In the genomic region with DNA sequence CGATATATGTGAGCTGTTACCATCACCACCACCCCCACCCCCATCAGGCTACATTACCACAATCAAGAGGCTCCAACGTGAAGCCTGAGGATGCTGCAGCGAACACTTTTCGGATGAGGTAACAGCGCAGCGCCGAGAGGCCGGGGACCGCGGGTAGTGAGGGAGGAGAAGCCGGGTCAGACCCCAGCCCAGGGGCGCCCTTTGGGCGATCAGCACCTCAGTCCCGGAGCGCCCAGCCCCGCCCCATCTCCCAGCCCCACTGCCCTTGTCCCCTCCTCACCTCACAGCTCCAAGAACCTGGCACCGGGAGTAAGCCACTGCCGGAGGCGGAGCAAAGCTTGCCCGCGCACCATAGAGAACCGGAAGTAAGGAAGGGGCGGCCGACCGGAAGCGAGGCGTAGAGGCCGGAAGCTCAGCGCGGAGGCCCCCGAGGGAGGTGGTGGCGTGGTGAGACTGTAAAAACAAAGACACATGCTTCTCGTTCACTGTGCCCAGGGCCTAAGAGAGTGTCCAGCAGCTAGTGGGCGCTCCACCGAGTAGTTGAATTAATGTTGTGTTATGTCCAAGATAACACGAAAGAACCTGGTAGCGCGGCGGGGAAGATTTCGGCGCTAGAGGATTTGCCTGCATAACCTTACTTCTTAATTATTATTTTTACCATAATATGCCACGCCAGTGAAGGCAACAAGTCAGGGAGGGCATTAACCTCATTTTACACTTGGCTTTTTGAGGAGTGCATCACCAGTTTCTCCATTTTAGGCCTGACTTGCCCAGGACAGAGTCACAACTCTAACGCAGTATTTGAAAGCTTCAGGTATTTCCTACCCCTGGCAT, we compare ENCODE assay signal across 8 cellular contexts. TPM values are rescaled to one million over a fixed set of nuclear protein-coding genes. Genes with fewer than 3 reads are reported as not detected.
DNase-seq lines count a peak whose midpoint lies in the region; ATAC-seq and TF ChIP-seq lines count a peak whose summit lies in the region.

A gene (minus strand): TSS at position 367 of the 834 bp plus-strand sequence. CDS start 4,610 bp downstream, outside the sequence.

- peak; percentile 62 for TF ChIP-seq CTCF in epithelial cell of esophagus (IDR thresholded peaks at IDR 0.05; ENCODE audit: insufficient read depth, low read depth, low read length, missing control alignments)
- TF ChIP-seq CTCF in mucosa of descending colon (IDR thresholded peaks at IDR 0.05) = peak; percentile 38

- peak; percentile 33 for TF ChIP-seq RAD21 in Ishikawa (IDR thresholded peaks at IDR 0.05; ENCODE audit: low read depth)

- DNase-seq in DMS53 (lab: John Stamatoyannopoulos, UW) (peak; percentile 90), OCI-M2 (lab: John Stamatoyannopoulos, UW; ENCODE audit: unreplicated experiment) (peak; percentile 74), activated T-cell treated with anti-CD3 and anti-CD28 coated beads for 4 hours (peak; percentile 83), epithelial cell of esophagus (ENCODE audit: low read depth) (peak; percentile 96), mucosa of descending colon (peak; percentile 94 to 96 (median 94))
- peak; percentile 83 for DNase-seq in stimulated activated CD8-positive, alpha-beta memory T cell treated with anti-CD3 and anti-CD28 coated beads, Interleukin-4, amount 100 ng/mL, for 24 hours (ENCODE audit: low read depth)

- TF ChIP-seq EP300 in Ishikawa (IDR thresholded peaks at IDR 0.05; ENCODE audit: borderline replicate concordance) = no peak

- H3K4me3 ChIP-seq in epithelial cell of esophagus (ENCODE audit: low read length) = peak within 1 kb of the TSS; percentile 86
- H3K4me3 ChIP-seq in mucosa of descending colon = peak within 1 kb of the TSS; percentile 44

- intact Hi-C loops in mucosa of descending colon (cut with DNase I, micrococcal nuclease) = no loop called here

- H3K36me3 ChIP-seq in mucosa of descending colon (ENCODE audit: low read depth) = no peaks in the 10 kb centered on the region

- no peaks in the 10 kb centered on the region for H3K9me3 ChIP-seq in mucosa of descending colon

- ATAC-seq in GM21576 (IDR thresholded peaks at IDR 0.05; ENCODE audit: unreplicated experiment) (peak; percentile 93), mucosa of descending colon (peak; percentile 100)

- H3K4me1 ChIP-seq in mucosa of descending colon (ENCODE audit: low read depth) = peaks cover 6% of the 10 kb centered on the region

TF ChIP-seq in Ishikawa, 13 proteins besides CTCF, POLR2A, EP300 and RAD21:
- TF ChIP-seq TAF1 (IDR thresholded peaks at IDR 0.05; ENCODE audit: low read depth) (peak; percentile 74), CREB1 (IDR thresholded peaks at IDR 0.05; ENCODE audit: low read depth) (no peak), CEBPB (IDR thresholded peaks at IDR 0.05) (no peak), EGR1 (IDR thresholded peaks at IDR 0.05) (no peak), TCF12 (IDR thresholded peaks at IDR 0.05; ENCODE audit: low read depth) (no peak), YY1 (IDR thresholded peaks at IDR 0.05; ENCODE audit: low read depth) (peak; percentile 55; the same call in 1 of the 2 replicates), TEAD4 (IDR thresholded peaks at IDR 0.05) (peak; percentile 38; the same call in 1 of the 2 replicates), NFIC (IDR thresholded peaks at IDR 0.05) (peak; percentile 42), FOXM1 (IDR thresholded peaks at IDR 0.05; ENCODE audit: borderline replicate concordance, low read depth) (no peak), ZBTB7A (IDR thresholded peaks at IDR 0.05; ENCODE audit: low read depth) (no peak)
- TF ChIP-seq, protein P1, sequence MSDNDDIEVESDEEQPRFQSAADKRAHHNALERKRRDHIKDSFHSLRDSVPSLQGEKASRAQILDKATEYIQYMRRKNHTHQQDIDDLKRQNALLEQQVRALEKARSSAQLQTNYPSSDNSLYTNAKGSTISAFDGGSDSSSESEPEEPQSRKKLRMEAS (IDR thresholded peaks at IDR 0.05) = peak; percentile 98
- TF ChIP-seq, protein P2, sequence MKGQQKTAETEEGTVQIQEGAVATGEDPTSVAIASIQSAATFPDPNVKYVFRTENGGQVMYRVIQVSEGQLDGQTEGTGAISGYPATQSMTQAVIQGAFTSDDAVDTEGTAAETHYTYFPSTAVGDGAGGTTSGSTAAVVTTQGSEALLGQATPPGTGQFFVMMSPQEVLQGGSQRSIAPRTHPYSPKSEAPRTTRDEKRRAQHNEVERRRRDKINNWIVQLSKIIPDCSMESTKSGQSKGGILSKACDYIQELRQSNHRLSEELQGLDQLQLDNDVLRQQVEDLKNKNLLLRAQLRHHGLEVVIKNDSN (IDR thresholded peaks at IDR 0.05) = no peak
- TF ChIP-seq, protein P3, sequence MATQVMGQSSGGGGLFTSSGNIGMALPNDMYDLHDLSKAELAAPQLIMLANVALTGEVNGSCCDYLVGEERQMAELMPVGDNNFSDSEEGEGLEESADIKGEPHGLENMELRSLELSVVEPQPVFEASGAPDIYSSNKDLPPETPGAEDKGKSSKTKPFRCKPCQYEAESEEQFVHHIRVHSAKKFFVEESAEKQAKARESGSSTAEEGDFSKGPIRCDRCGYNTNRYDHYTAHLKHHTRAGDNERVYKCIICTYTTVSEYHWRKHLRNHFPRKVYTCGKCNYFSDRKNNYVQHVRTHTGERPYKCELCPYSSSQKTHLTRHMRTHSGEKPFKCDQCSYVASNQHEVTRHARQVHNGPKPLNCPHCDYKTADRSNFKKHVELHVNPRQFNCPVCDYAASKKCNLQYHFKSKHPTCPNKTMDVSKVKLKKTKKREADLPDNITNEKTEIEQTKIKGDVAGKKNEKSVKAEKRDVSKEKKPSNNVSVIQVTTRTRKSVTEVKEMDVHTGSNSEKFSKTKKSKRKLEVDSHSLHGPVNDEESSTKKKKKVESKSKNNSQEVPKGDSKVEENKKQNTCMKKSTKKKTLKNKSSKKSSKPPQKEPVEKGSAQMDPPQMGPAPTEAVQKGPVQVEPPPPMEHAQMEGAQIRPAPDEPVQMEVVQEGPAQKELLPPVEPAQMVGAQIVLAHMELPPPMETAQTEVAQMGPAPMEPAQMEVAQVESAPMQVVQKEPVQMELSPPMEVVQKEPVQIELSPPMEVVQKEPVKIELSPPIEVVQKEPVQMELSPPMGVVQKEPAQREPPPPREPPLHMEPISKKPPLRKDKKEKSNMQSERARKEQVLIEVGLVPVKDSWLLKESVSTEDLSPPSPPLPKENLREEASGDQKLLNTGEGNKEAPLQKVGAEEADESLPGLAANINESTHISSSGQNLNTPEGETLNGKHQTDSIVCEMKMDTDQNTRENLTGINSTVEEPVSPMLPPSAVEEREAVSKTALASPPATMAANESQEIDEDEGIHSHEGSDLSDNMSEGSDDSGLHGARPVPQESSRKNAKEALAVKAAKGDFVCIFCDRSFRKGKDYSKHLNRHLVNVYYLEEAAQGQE (IDR thresholded peaks at IDR 0.05; ENCODE audit: low read depth) = no peak

RNA-seq across cellular contexts. Expression of the gene that starts here (rescaled TPM):
- total RNA-seq in mucosa of descending colon = 10 to 100 TPM; 26.6 to 70.5 (median 27.3) TPM

Comparison
In these comparisons a context has a peak if more than half of its experiments do, and no peak if none do; other contexts are left out.
1. Peak in every context shown above with its lines: DNase-seq, ATAC-seq and H3K4me3 ChIP-seq.